Comparison of ENCODE assay signal across 17 cellular contexts in the genomic region with DNA sequence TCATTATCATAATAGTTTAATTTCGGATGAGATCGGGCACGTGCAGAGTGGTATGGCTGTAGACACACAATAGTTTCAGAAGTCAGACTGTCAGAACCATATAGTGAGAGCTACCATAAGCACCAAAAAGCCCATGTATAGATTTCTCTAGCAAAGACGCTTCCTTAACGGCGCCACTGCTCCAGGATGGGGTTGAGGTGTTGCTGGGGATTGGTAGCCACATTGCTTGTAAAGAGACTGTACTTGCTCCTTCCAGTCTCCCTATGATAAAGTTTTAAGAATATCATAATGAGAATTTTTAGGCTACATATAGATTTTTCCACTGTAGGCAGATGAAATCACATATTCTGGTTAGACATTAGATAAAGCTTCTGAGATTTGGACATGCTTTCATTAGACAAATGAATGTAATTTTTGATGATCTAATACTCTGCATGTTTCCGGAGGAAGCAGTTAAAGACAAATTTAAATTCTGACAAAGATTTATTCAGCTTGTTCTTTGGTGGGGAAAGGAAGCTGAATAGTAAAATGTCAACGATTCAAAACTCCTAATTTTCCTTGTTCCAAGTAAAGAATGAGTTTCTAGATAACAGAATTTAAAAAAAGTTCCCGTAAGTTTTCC.
DNase-seq lines count a peak whose midpoint lies in the region; ATAC-seq, FAIRE-seq and TF ChIP-seq lines count a peak whose summit lies in the region.
"Had no signal": no experiment of that assay in that cellular context is flagged by ENCODE, and none has a peak within 500 bp of the region (broad histone marks: within the 10 kb centered on the region; RNA-seq: fewer than 3 reads in every experiment).

No MANE protein-coding gene starts in this region.

- H3K9ac ChIP-seq in kidney (ENCODE audit: low read length in 2 of 2) (no peak overlapping the region), subcutaneous abdominal adipose tissue (ENCODE audit: low read length in 5 of 5) (peak overlapping the region in 1 of 5 donors; percentile 63)

- CTCF ChIA-PET in activated B cell treated with CpG ODN at 0.5 μM for 24 hours (lab: Charles Lee) = interaction anchor here (1.0 kb wide), 2 partner anchors 11 to 92 kb away, joined by 3 to 4 read pairs; no protein-coding TSS in a partner anchor

- H3K27ac ChIP-seq in heart left ventricle = peak overlapping the region in 9 of 12 donors; percentile 5 to 88 (median 44)
- H3K27ac ChIP-seq in kidney (ENCODE audit: low read depth in 2 of 2, low read length in 2 of 2) = peak overlapping the region in 1 of 2 donors; percentile 28
- H3K27ac ChIP-seq in subcutaneous abdominal adipose tissue (ENCODE audit: low read depth, low read length) = peak overlapping the region; percentile 27

- POLR2A ChIA-PET in activated B cell treated with CpG ODN at 0.5 μM for 24 hours (lab: Charles Lee) = interaction anchor here (0.5 to 2.5 kb wide), 8 partner anchors 11 to 184 kb away, joined by 3 to 24 read pairs (median 3); partner anchors contain the start of genes BACH1 and USP16

- intact Hi-C loops in heart left ventricle (cut with DNase I) = no loop called here
- intact Hi-C loops in Right ventricle myocardium inferior (cut with DNase I) = no loop called here
- intact Hi-C loops in activated B cell treated with CpG ODN at 0.5 μM for 24 hours (cut with micrococcal nuclease) = loop anchor here (1.0 kb wide), 3 partner anchors 12 to 92 kb away; no protein-coding TSS in a partner anchor
- intact Hi-C loops in kidney (cut with DNase I) = no loop called here

- peak overlapping the region; percentile 62 for H3K4me3 Mint-ChIP-seq in activated B cell treated with CpG ODN at 0.5 μM for 24 hours

- TF ChIP-seq POLR2A in heart left ventricle (IDR thresholded peaks at IDR 0.05) = no peak
- no peak for TF ChIP-seq POLR2A in H54 (IDR thresholded peaks at IDR 0.05; ENCODE audit: low read depth, low read length)

- H3K4me3 ChIP-seq in heart left ventricle = peak overlapping the region in 1 of 12 donors; percentile 0
- no peak overlapping the region for H3K4me3 ChIP-seq in kidney (ENCODE audit: low read length in 2 of 2)
- H3K4me3 ChIP-seq in subcutaneous abdominal adipose tissue (ENCODE audit: low read depth in 1 of 5, low read length in 5 of 5) = peak overlapping the region in 1 of 5 donors; percentile 7

- peak overlapping the region; percentile 84 for H3K27ac Mint-ChIP-seq in activated B cell treated with CpG ODN at 0.5 μM for 24 hours

- no peaks in the 10 kb centered on the region for H3K9me3 Mint-ChIP-seq in activated B cell treated with CpG ODN at 0.5 μM for 24 hours

- H3K27me3 ChIP-seq in heart left ventricle = no peaks in the 10 kb centered on the region
- H3K27me3 ChIP-seq in subcutaneous abdominal adipose tissue (ENCODE audit: control insufficient read depth in 5 of 5, insufficient read depth in 4 of 5, low read length in 5 of 5) = no peaks in the 10 kb centered on the region

- H3K9me3 ChIP-seq in heart left ventricle = no peaks in the 10 kb centered on the region
- no peaks in the 10 kb centered on the region for H3K9me3 ChIP-seq in kidney (ENCODE audit: control insufficient read depth in 1 of 2, low read length in 2 of 2)
- H3K9me3 ChIP-seq in subcutaneous abdominal adipose tissue (ENCODE audit: control insufficient read depth in 5 of 5, low read length in 5 of 5) = no peaks in the 10 kb centered on the region

- ATAC-seq in heart left ventricle = peak in 1 of 4 donors; percentile 11
- no peak for ATAC-seq in Right ventricle myocardium inferior
- ATAC-seq in activated B cell treated with CpG ODN at 0.5 μM for 24 hours (ENCODE audit: low read depth) = peak; percentile 57
- ATAC-seq in GM21528 (IDR thresholded peaks at IDR 0.05; ENCODE audit: low FRiP score, unreplicated experiment) = no peak
- ATAC-seq in esophagus mucosa = no peak

- TF ChIP-seq CTCF in heart left ventricle (IDR thresholded peaks at IDR 0.05) (no peak), activated B cell treated with CpG ODN at 0.5 μM for 24 hours (IDR thresholded peaks at IDR 0.05) (no peak), kidney (IDR thresholded peaks at IDR 0.05; ENCODE audit: borderline replicate concordance, extremely low read depth, insufficient read depth) (no peak)

- 55 to 66% (median 57%) methylated on average over 9 of the region's 9 CpGs for WGBS in heart left ventricle, 4 donors

- H3K4me1 ChIP-seq in heart left ventricle (peaks cover 0 to 33% (median 2%) of the 10 kb centered on the region in 12 donors), kidney (ENCODE audit: control insufficient read depth in 1 of 2, insufficient read depth in 1 of 2, low read depth in 1 of 2, low read length in 2 of 2) (no peaks in the 10 kb centered on the region), subcutaneous abdominal adipose tissue (ENCODE audit: control insufficient read depth in 5 of 5, insufficient read depth in 5 of 5, low read length in 5 of 5) (peaks cover 0 to 11% (median 10%) of the 10 kb centered on the region in 5 donors)

- H3K4me1 Mint-ChIP-seq in activated B cell treated with CpG ODN at 0.5 μM for 24 hours = peaks cover 23% of the 10 kb centered on the region

- peak; percentile 6 for FAIRE-seq in kidney (lab: Jason Lieb, UNC)
- FAIRE-seq in H54 (lab: Jason Lieb, UNC) = no peak
- FAIRE-seq: TTC549 had no signal

- H3K36me3 Mint-ChIP-seq in activated B cell treated with CpG ODN at 0.5 μM for 24 hours (ENCODE audit: low read depth) = no peaks in the 10 kb centered on the region

- DNase-seq in heart left ventricle (no peak), Right ventricle myocardium inferior (ENCODE audit: missing footprints) (no peak), activated B cell treated with CpG ODN at 0.5 μM for 24 hours (no peak), kidney (no peak), H54 (ENCODE audit: insufficient read length, low spot score) (no peak)
- DNase-seq: activated CD8-positive, alpha-beta memory T cell treated with anti-CD3 and anti-CD28 coated beads for 24 hours; caudate nucleus; DMS153; left ventricle myocardium superior; NCI-H187; NCI-H748 treated with DMSO at 0.1 percent for 48 hours; occipital lobe; SHP77 treated with DMSO at 0.1 percent for 48 hours had no signal

- H3K36me3 ChIP-seq in heart left ventricle (no peaks in the 10 kb centered on the region), kidney (ENCODE audit: control insufficient read depth in 1 of 2, insufficient read depth in 2 of 2, low read length in 2 of 2) (no peaks in the 10 kb centered on the region), subcutaneous abdominal adipose tissue (ENCODE audit: control insufficient read depth in 5 of 5, insufficient read depth in 5 of 5, low read length in 5 of 5) (no peaks in the 10 kb centered on the region)

- H3K27me3 Mint-ChIP-seq in activated B cell treated with CpG ODN at 0.5 μM for 24 hours = no peaks in the 10 kb centered on the region
